ENCODE assay signal across 11 cellular contexts in genomic region chr20:18738055-18738454, GRCh38.
DNase-seq lines count a peak whose midpoint lies in the region; ATAC-seq and TF ChIP-seq lines count a peak whose summit lies in the region.
"Had no signal": no experiment of that assay in that cellular context is flagged by ENCODE, and none has a peak within 500 bp of the region (broad histone marks: within the 10 kb centered on the region; RNA-seq: fewer than 3 reads in every experiment).

No MANE protein-coding gene starts in this region.

- TF ChIP-seq CTCF in upper lobe of left lung (IDR thresholded peaks at IDR 0.05): no peak

- peaks cover 0 to 3% (median 0%) of the 10 kb centered on the region in 4 donors for H3K4me1 ChIP-seq in upper lobe of left lung

- DNase-seq in activated CD8-positive, alpha-beta memory T cell treated with anti-CD3 and anti-CD28 coated beads, Interleukin-2, amount 10 ng/mL, durations not matched to agents 7 days and 5 days: peak; percentile 73
- no peak for DNase-seq in activated CD8-positive, alpha-beta memory T cell treated with anti-CD3 and anti-CD28 coated beads for 24 hours
- DNase-seq in NCI-H460 (ENCODE audit: extremely low read depth, low read depth) (peak; percentile 8), upper lobe of left lung (no peak), NCI-H2196 treated with DMSO at 0.1 percent for 48 hours (lab: John Stamatoyannopoulos, UW; ENCODE audit: unreplicated experiment) (no peak)
- no peak for DNase-seq in stimulated activated naive CD8-positive, alpha-beta T cell treated with anti-CD3 and anti-CD28 coated beads, Interleukin-15, amount 100 ng/mL, for 72 hours
- no peak for DNase-seq in activated effector memory CD4-positive, alpha-beta T cell treated with Interleukin-2 at 50 U/mL for 16 hours
- DNase-seq: ACHN; anterior cingulate cortex; effector CD8-positive, alpha-beta T cell had no signal

- H3K27ac Mint-ChIP-seq in activated CD8-positive, alpha-beta memory T cell treated with anti-CD3 and anti-CD28 coated beads, Interleukin-2, amount 10 ng/mL, durations not matched to agents 7 days and 5 days: peak overlapping the region; percentile 56
- H3K27ac Mint-ChIP-seq in stimulated activated naive CD8-positive, alpha-beta T cell treated with anti-CD3 and anti-CD28 coated beads, Interleukin-15, amount 100 ng/mL, for 72 hours: no peak overlapping the region

- peaks cover 2% of the 10 kb centered on the region for H3K9me3 Mint-ChIP-seq in activated CD8-positive, alpha-beta memory T cell treated with anti-CD3 and anti-CD28 coated beads, Interleukin-2, amount 10 ng/mL, durations not matched to agents 7 days and 5 days (ENCODE audit: low read depth)
- H3K9me3 Mint-ChIP-seq in stimulated activated naive CD8-positive, alpha-beta T cell treated with anti-CD3 and anti-CD28 coated beads, Interleukin-15, amount 100 ng/mL, for 72 hours: no peaks in the 10 kb centered on the region

- no peak overlapping the region for H3K4me3 Mint-ChIP-seq in activated CD8-positive, alpha-beta memory T cell treated with anti-CD3 and anti-CD28 coated beads, Interleukin-2, amount 10 ng/mL, durations not matched to agents 7 days and 5 days
- H3K4me3 Mint-ChIP-seq in stimulated activated naive CD8-positive, alpha-beta T cell treated with anti-CD3 and anti-CD28 coated beads, Interleukin-15, amount 100 ng/mL, for 72 hours: no peak overlapping the region

- H3K4me1 Mint-ChIP-seq in activated CD8-positive, alpha-beta memory T cell treated with anti-CD3 and anti-CD28 coated beads, Interleukin-2, amount 10 ng/mL, durations not matched to agents 7 days and 5 days: peaks cover 17% of the 10 kb centered on the region
- H3K4me1 Mint-ChIP-seq in stimulated activated naive CD8-positive, alpha-beta T cell treated with anti-CD3 and anti-CD28 coated beads, Interleukin-15, amount 100 ng/mL, for 72 hours: peaks cover 11% of the 10 kb centered on the region

- TF ChIP-seq EP300 in upper lobe of left lung (IDR thresholded peaks at IDR 0.05): no peak

- peak; percentile 86 for ATAC-seq in activated CD8-positive, alpha-beta memory T cell treated with anti-CD3 and anti-CD28 coated beads, Interleukin-2, amount 10 ng/mL, durations not matched to agents 7 days and 5 days
- ATAC-seq in esophagus mucosa (peak; percentile 79), upper lobe of left lung (ENCODE audit: low FRiP score in 2 of 2) (peak; percentile 21 to 34)
- no peak for ATAC-seq in stimulated activated naive CD8-positive, alpha-beta T cell treated with anti-CD3 and anti-CD28 coated beads, Interleukin-15, amount 100 ng/mL, for 72 hours

- whole genome bisulfite sequencing in upper lobe of left lung, 2 donors: 77 to 79% methylated on average over 5 of the region's 5 CpGs

- H3K36me3 Mint-ChIP-seq in activated CD8-positive, alpha-beta memory T cell treated with anti-CD3 and anti-CD28 coated beads, Interleukin-2, amount 10 ng/mL, durations not matched to agents 7 days and 5 days: peaks cover 3% of the 10 kb centered on the region

- CTCF ChIA-PET in activated CD8-positive, alpha-beta memory T cell treated with anti-CD3 and anti-CD28 coated beads, Interleukin-2, amount 10 ng/mL, durations not matched to agents 7 days and 5 days (lab: Charles Lee): no interaction called here

- no peaks in the 10 kb centered on the region for H3K27me3 Mint-ChIP-seq in activated CD8-positive, alpha-beta memory T cell treated with anti-CD3 and anti-CD28 coated beads, Interleukin-2, amount 10 ng/mL, durations not matched to agents 7 days and 5 days
- H3K27me3 Mint-ChIP-seq in stimulated activated naive CD8-positive, alpha-beta T cell treated with anti-CD3 and anti-CD28 coated beads, Interleukin-15, amount 100 ng/mL, for 72 hours: no peaks in the 10 kb centered on the region

- H3K36me3 ChIP-seq in upper lobe of left lung: no peaks in the 10 kb centered on the region

- no peak overlapping the region for H3K27ac ChIP-seq in upper lobe of left lung

- H3K9me3 ChIP-seq in upper lobe of left lung: no peaks in the 10 kb centered on the region

- no peak overlapping the region for H3K4me3 ChIP-seq in upper lobe of left lung

- no peak for TF ChIP-seq POLR2A in upper lobe of left lung (IDR thresholded peaks at IDR 0.05)

- no peaks in the 10 kb centered on the region for H3K27me3 ChIP-seq in upper lobe of left lung

Comparison
In these comparisons a context has a peak if more than half of its experiments do, and no peak if none do; other contexts are left out.
1. DNase-seq: peak in activated CD8-positive, alpha-beta memory T cell treated with anti-CD3 and anti-CD28 coated beads, Interleukin-2, amount 10 ng/mL, durations not matched to agents 7 days and 5 days (single experiment) and NCI-H460 (single experiment); none in activated CD8-positive, alpha-beta memory T cell treated with anti-CD3 and anti-CD28 coated beads for 24 hours (single experiment), upper lobe of left lung (0 of 2), stimulated activated naive CD8-positive, alpha-beta T cell treated with anti-CD3 and anti-CD28 coated beads, Interleukin-15, amount 100 ng/mL, for 72 hours (0 of 2), activated effector memory CD4-positive, alpha-beta T cell treated with Interleukin-2 at 50 U/mL for 16 hours (single experiment) and NCI-H2196 treated with DMSO at 0.1 percent for 48 hours (single experiment).